ENCODE assay signal across 20 cellular contexts in the genomic region with DNA sequence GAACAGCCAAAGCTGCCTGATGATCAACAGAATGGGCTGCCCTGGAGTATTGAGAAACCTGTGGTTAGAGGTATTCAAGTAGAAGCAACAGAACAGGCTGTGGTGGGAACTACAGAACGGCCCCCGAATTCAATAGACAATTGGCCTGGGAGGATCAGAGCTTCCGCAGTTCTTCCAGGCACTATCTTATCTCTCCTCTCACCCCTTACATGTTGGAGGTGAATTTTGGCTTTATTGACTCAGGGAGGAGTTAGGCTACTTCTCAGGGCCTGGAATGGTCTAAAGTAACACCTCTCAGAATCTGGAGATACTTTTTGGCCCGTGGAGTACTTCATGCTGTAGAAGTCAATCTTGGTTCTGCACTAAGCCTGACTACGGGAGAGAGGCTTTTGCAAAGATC.
"Had no signal": no experiment of that assay in that cellular context is flagged by ENCODE, and none has a peak within 500 bp of the region (broad histone marks: within the 10 kb centered on the region; RNA-seq: fewer than 3 reads in every experiment).

No MANE protein-coding gene starts in this region.

- H3K9me3 ChIP-seq: MG63, SK-N-SH had no signal

- H3K27me3 ChIP-seq: MG63 had no signal

- H3K9ac ChIP-seq: SK-N-SH had no signal

- H3K4me3 ChIP-seq: MG63 had no signal

- DNase-seq: IMR-90, Karpas-422, KG1, MG63, NCI-H1092, NCI-H1105 treated with DMSO at 0.1 percent for 48 hours, NCI-H1417 treated with DMSO at 0.1 percent for 48 hours, NCI-H146, NCI-H1694 treated with DMSO at 0.1 percent for 48 hours, NCI-H1930, NCI-H2081, NCI-H2171, NCI-H226, NCI-H446, NCI-H510A, NCI-H524 treated with DMSO at 0.1 percent for 48 hours, NCI-H69, NCI-H774, SHP77, SK-N-SH had no signal

- H3K36me3 ChIP-seq: MG63 had no signal
